Comparison of ENCODE assay signal across 25 cellular contexts in the genomic region with DNA sequence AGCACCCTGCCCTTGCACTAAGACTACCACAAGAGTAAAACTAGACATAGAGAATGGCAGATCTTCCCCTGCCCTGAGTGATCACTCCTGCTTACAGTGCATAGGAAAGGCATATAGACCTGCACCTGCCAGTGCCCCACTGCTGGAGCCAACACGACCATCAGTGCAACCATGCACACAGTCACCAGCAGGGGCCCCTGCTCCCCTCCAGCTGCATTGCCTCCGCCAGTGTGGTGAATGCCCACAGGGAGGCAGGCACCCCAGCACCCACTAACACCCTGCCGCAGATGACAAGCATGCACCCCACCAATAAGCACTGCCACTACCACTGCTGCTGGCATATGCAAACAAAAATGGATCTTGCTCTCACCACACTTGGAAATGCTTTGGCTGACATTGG.
"Had no signal": no experiment of that assay in that cellular context is flagged by ENCODE, and none has a peak within 500 bp of the region (broad histone marks: within the 10 kb centered on the region; RNA-seq: fewer than 3 reads in every experiment).

No MANE protein-coding gene starts in this region.

- ATAC-seq: activated T-helper 17 cell treated with anti-CD3 and anti-CD28 coated beads, Interleukin-2, amount 50 U/mL, for 72 hours; body of pancreas had no signal

- H3K27me3 ChIP-seq: ascending aorta, body of pancreas, Peyer's patch, SJSA1 had no signal

- H3K4me1 Mint-ChIP-seq: activated B cell treated with CpG ODN at 0.5 μM for 24 hours; activated CD4-positive, alpha-beta T cell treated with anti-CD3 and anti-CD28 coated beads, Interleukin-2, amount 10 ng/mL, durations not matched to agents 7 days and 5 days; activated naive CD8-positive, alpha-beta T cell treated with anti-CD3 and anti-CD28 coated beads, Interleukin-2, amount 10 ng/mL, durations not matched to agents 7 days and 5 days; activated T-helper 17 cell treated with anti-CD3 and anti-CD28 coated beads, Interleukin-2, amount 50 U/mL, for 72 hours had no signal

- H3K4me3 ChIP-seq: ascending aorta, body of pancreas, Peyer's patch, SJSA1 had no signal

- H3K27ac ChIP-seq: ascending aorta, body of pancreas, Peyer's patch, RWPE1, SJSA1 had no signal

- H3K4me1 ChIP-seq: ascending aorta, body of pancreas, Peyer's patch, SJSA1 had no signal

- H3K36me3 Mint-ChIP-seq: activated CD4-positive, alpha-beta memory T cell treated with anti-CD3 and anti-CD28 coated beads for 36 hours; activated naive CD8-positive, alpha-beta T cell treated with anti-CD3 and anti-CD28 coated beads, Interleukin-2, amount 10 ng/mL, durations not matched to agents 7 days and 5 days had no signal

- H3K27ac Mint-ChIP-seq: activated B cell treated with CpG ODN at 0.5 μM for 24 hours; activated CD4-positive, alpha-beta memory T cell treated with anti-CD3 and anti-CD28 coated beads for 36 hours; activated CD4-positive, alpha-beta T cell treated with anti-CD3 and anti-CD28 coated beads, Interleukin-2, amount 10 ng/mL, durations not matched to agents 7 days and 5 days; activated naive CD4-positive, alpha-beta T cell treated with anti-CD3 and anti-CD28 coated beads for 36 hours; activated naive CD8-positive, alpha-beta T cell treated with anti-CD3 and anti-CD28 coated beads, Interleukin-2, amount 10 ng/mL, durations not matched to agents 7 days and 5 days; activated T-helper 17 cell treated with anti-CD3 and anti-CD28 coated beads, Interleukin-2, amount 50 U/mL, for 72 hours; T-helper 1 cell treated with Interleukin-12 subunit alpha and Interleukin-12 subunit beta and Interleukin-4 antibody, amounts not matched to agents 30 μg/mL and 1 μg/mL, for 36 hours had no signal

- DNase-seq: activated B cell treated with CpG ODN at 0.5 μM for 24 hours; activated CD4-positive, alpha-beta memory T cell treated with anti-CD3 and anti-CD28 coated beads for 36 hours; activated CD4-positive, alpha-beta T cell treated with anti-CD3 and anti-CD28 coated beads, Interleukin-2, amount 10 ng/mL, durations not matched to agents 7 days and 5 days; activated gamma-delta T cell; activated naive CD4-positive, alpha-beta T cell treated with anti-CD3 and anti-CD28 coated beads for 36 hours; activated naive CD8-positive, alpha-beta T cell treated with anti-CD3 and anti-CD28 coated beads, Interleukin-2, amount 10 ng/mL, durations not matched to agents 7 days and 5 days; activated T-cell treated with anti-CD3 and anti-CD28 coated beads for 4 hours; activated T-cell treated with anti-CD3 and anti-CD28 coated beads, Interleukin-2, amount 50 U/mL, for 48 hours; central memory CD4-positive, alpha-beta T cell; KG1; NCI-H1092; NCI-H1417; NCI-H1930; NCI-H2171; NCI-H2227 treated with DMSO at 0.1 percent for 48 hours; NCI-H526 treated with DMSO at 0.1 percent for 48 hours; NK-92 treated with Interleukin-12 subunit alpha and Interleukin-12 subunit beta, amount 100 ng/mL, for 24 hours; Peyer's patch; Right ventricle myocardium superior had no signal

- H3K36me3 ChIP-seq: ascending aorta, Peyer's patch, SJSA1 had no signal

- H3K9me3 ChIP-seq: body of pancreas, SJSA1 had no signal

- H3K4me3 Mint-ChIP-seq: activated B cell treated with CpG ODN at 0.5 μM for 24 hours; activated CD4-positive, alpha-beta memory T cell treated with anti-CD3 and anti-CD28 coated beads for 36 hours; activated CD4-positive, alpha-beta T cell treated with anti-CD3 and anti-CD28 coated beads, Interleukin-2, amount 10 ng/mL, durations not matched to agents 7 days and 5 days; activated naive CD4-positive, alpha-beta T cell treated with anti-CD3 and anti-CD28 coated beads for 36 hours; activated naive CD8-positive, alpha-beta T cell treated with anti-CD3 and anti-CD28 coated beads, Interleukin-2, amount 10 ng/mL, durations not matched to agents 7 days and 5 days; activated T-helper 17 cell treated with anti-CD3 and anti-CD28 coated beads, Interleukin-2, amount 50 U/mL, for 72 hours; T-helper 1 cell treated with Interleukin-12 subunit alpha and Interleukin-12 subunit beta and Interleukin-4 antibody, amounts not matched to agents 30 μg/mL and 1 μg/mL, for 36 hours had no signal

- H3K27me3 Mint-ChIP-seq: activated B cell treated with CpG ODN at 0.5 μM for 24 hours; activated CD4-positive, alpha-beta memory T cell treated with anti-CD3 and anti-CD28 coated beads for 36 hours; activated CD4-positive, alpha-beta T cell treated with anti-CD3 and anti-CD28 coated beads, Interleukin-2, amount 10 ng/mL, durations not matched to agents 7 days and 5 days; activated naive CD8-positive, alpha-beta T cell treated with anti-CD3 and anti-CD28 coated beads, Interleukin-2, amount 10 ng/mL, durations not matched to agents 7 days and 5 days; activated T-helper 17 cell treated with anti-CD3 and anti-CD28 coated beads, Interleukin-2, amount 50 U/mL, for 72 hours had no signal
